8 cellular contexts compared by ENCODE assay signal in the genomic region with DNA sequence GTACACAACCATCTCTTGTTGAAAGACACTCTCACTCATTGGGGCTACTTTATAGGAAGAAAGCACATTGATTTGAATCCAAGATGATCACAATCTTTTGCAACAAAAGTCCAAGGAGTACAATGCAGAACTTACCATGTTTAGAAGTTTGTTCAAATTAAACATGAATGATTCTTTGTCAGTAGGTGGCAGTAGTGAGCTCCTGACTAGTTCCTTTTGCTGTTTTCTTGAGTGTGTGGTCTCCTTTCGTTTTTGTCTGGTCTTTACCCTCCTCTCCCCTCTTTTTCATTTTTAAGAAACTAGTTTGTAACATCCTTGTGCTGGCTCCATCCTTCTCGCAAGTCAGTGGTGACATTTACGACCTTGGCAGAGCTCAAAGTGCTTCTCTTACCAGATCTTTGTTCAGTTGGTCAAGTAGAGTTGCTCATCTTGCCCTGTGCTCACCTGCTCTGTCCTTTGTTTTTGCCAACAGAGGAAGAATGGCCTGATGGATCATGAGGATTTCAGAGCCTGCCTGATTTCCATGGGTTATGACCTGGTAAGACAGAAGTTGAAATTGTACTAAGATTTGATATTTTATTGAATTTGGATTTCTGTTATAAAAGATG. TPM values are rescaled to one million over a fixed set of nuclear protein-coding genes. Genes with fewer than 3 reads are reported as not detected.
DNase-seq lines count a peak whose midpoint lies in the region; ATAC-seq and TF ChIP-seq lines count a peak whose summit lies in the region.

No MANE protein-coding gene starts in this region.

- ATAC-seq in HG03354 (IDR thresholded peaks at IDR 0.05; ENCODE audit: poor library complexity, severe bottlenecking, unreplicated experiment) (peak; percentile 84), psoas muscle (peak in 2 of 4 donors; percentile 22 to 36), HG03108 (IDR thresholded peaks at IDR 0.05; ENCODE audit: unreplicated experiment) (no peak)

- H3K4me1 ChIP-seq in ACC112 (ENCODE audit: control insufficient read depth, insufficient read depth, low read length, unreplicated experiment) (no peaks in the 10 kb centered on the region), psoas muscle (no peaks in the 10 kb centered on the region)

- H3K79me2 ChIP-seq in ACC112 (ENCODE audit: control insufficient read depth, insufficient read depth, low read length, unreplicated experiment), result no peaks in the 10 kb centered on the region

- peak overlapping the region; percentile 67 for H2AFZ ChIP-seq in ACC112 (ENCODE audit: low read length, unreplicated experiment)

- H3K27me3 ChIP-seq in ACC112 (ENCODE audit: insufficient read depth, low read length) (no peaks in the 10 kb centered on the region), psoas muscle (ENCODE audit: insufficient read depth in 3 of 3, low read length in 2 of 3) (no peaks in the 10 kb centered on the region)

- H3K27ac ChIP-seq in ACC112 (ENCODE audit: low read depth, low read length) (no peak overlapping the region), psoas muscle (no peak overlapping the region)

- WGBS in psoas muscle, 3 donors, result 40 to 55% (median 53%) methylated on average over 3 of the region's 3 CpGs

- TF ChIP-seq CTCF in psoas muscle (IDR thresholded peaks at IDR 0.05), result peak; percentile 56

- DNase-seq in G401 (ENCODE audit: low spot score) (peak; percentile 45), SKM-1 (lab: John Stamatoyannopoulos, UW; ENCODE audit: unreplicated experiment) (peak; percentile 66), fibroblast of the conjunctiva (ENCODE audit: low read depth) (peak; percentile 8), psoas muscle (no peak), ecto neural progenitor cell (ENCODE audit: low spot score) (no peak)

- 0 out of 2 replicates have a peak overlapping the region, but pooled peaks have one; percentile 13 for H3K4me3 ChIP-seq in ACC112 (ENCODE audit: low read depth, low read length)
- no peak overlapping the region for H3K4me3 ChIP-seq in psoas muscle

- intact Hi-C loops in psoas muscle (cut with DNase I), result loop anchor here (10.0 kb wide), 2 partner anchors 75 to 105 kb away; no protein-coding TSS in a partner anchor

- no peaks in the 10 kb centered on the region for H3K9me3 ChIP-seq in psoas muscle

- in situ Hi-C loops in G401 (cut with HindIII; ENCODE audit: low sequenced_read_pairs), result no loop called here

- H3K36me3 ChIP-seq in ACC112 (ENCODE audit: insufficient read depth, low read length) (no peaks in the 10 kb centered on the region), psoas muscle (ENCODE audit: insufficient read depth in 1 of 2, low read depth in 1 of 2) (peaks cover 0 to 86% of the 10 kb centered on the region in 2 donors)

RNA-seq across cellular contexts. Expression of a gene that starts 35.7 kb away (rescaled TPM):
- total RNA-seq in G401 (2014; rRNA removed; shearing (Covaris generic)), result 6.3 and 10.7 TPM in 2 replicates
- total RNA-seq in psoas muscle, result 10 to 100 TPM; 51.3 to 66.2 (median 53.6) TPM
- 10 to 100 TPM in 1 of 3 donors, 1 to 10 TPM in 2; 6.8 to 12.2 (median 7.7) TPM for polyA plus RNA-seq in psoas muscle

Comparison
In these comparisons a context has a peak if more than half of its experiments do, and no peak if none do; other contexts are left out.
1. DNase-seq: peak in G401 (single experiment), SKM-1 (single experiment) and fibroblast of the conjunctiva (single experiment); none in psoas muscle (0 of 2) and ecto neural progenitor cell (single experiment).